In genomic region chr12:123270380-123271181, GRCh38 we compare ENCODE assay signal across 8 cellular contexts. TPM values are rescaled to one million over a fixed set of nuclear protein-coding genes. Genes with fewer than 3 reads are reported as not detected.
DNase-seq lines count a peak whose midpoint lies in the region; ATAC-seq and TF ChIP-seq lines count a peak whose summit lies in the region.

No MANE protein-coding gene starts in this region.

- POLR2A ChIA-PET in Panc1 (lab: Charles Lee), result no interaction called here

- no peak overlapping the region for H2BK12ac ChIP-seq in H9 (ENCODE audit: insufficient read length, low read depth, low read length)

- no peak overlapping the region for H3K23ac ChIP-seq in H9 (ENCODE audit: insufficient read length, low read depth, low read length)

- DNase-seq in GM03348 (ENCODE audit: low spot score), result peak; percentile 76
- no peak for DNase-seq in H9
- no peak for DNase-seq in Panc1 (ENCODE audit: low read depth, low spot score)
- DNase-seq in memory B cell (ENCODE audit: low spot score in 2 of 2), result no peak
- no peak for DNase-seq in tibial artery
- no peak for DNase-seq in NCI-H187 treated with DMSO at 0.1 percent for 48 hours (lab: John Stamatoyannopoulos, UW)

- peak; percentile 10; the same call in 1 of the 2 replicates for ATAC-seq in Panc1
- no peak for ATAC-seq in memory B cell (ENCODE audit: low read depth)
- no peak for ATAC-seq in GM18868 (IDR thresholded peaks at IDR 0.05; ENCODE audit: unreplicated experiment)

- H3T11ph ChIP-seq in H9 (ENCODE audit: low read length), result no peak overlapping the region

- H3K14ac ChIP-seq in H9 (ENCODE audit: insufficient read depth, low read length), result peak overlapping the region; percentile 77

- H4K8ac ChIP-seq in H9 (replicated peaks; ENCODE audit: insufficient read length, low read depth, low read length), result no peak overlapping the region

- H3K4me1 Mint-ChIP-seq in H9 (peaks cover 34% of the 10 kb centered on the region in 2 experiments), memory B cell (peaks cover 17% of the 10 kb centered on the region)
- H3K4me1 Mint-ChIP-seq in dendritic cell treated with granulocyte-macrophage colony-stimulating factor and Interleukin-4, amounts not matched to agents 40 ng/mL and 50 ng/mL, for 4 days (ENCODE audit: low read depth), result peaks cover 49% of the 10 kb centered on the region

- peak overlapping the region; percentile 76 for H3K18ac ChIP-seq in H9 (ENCODE audit: insufficient read length, low read depth, low read length)

- no peak overlapping the region for H2BK20ac ChIP-seq in H9 (ENCODE audit: low read depth, low read length, poor library complexity, severe bottlenecking)

- H3K27me3 ChIP-seq in H9 (ENCODE audit: insufficient read depth, low read length) (no peaks in the 10 kb centered on the region), Panc1 (ENCODE audit: control insufficient read depth, insufficient read depth, low read length) (no peaks in the 10 kb centered on the region), tibial artery (no peaks in the 10 kb centered on the region)

- CTCF ChIA-PET in Panc1 (lab: Charles Lee), result interaction anchor here (0.7 kb wide), 1 partner anchor 27 kb away, joined by 3 read pairs; no protein-coding TSS in a partner anchor

- no peak overlapping the region for H2BK120ac ChIP-seq in H9 (ENCODE audit: low read depth, low read length, poor library complexity, severe bottlenecking)

- no peaks in the 10 kb centered on the region for H4K20me1 ChIP-seq in H9 (ENCODE audit: control insufficient read depth, insufficient read depth, insufficient read length)

- no peak overlapping the region for H2BK5ac ChIP-seq in H9 (ENCODE audit: insufficient read length, low read length)

- peak overlapping the region; percentile 61 for H3K4me2 ChIP-seq in H9 (ENCODE audit: insufficient read depth, insufficient read length, low read length)

- peaks cover 0 to 3% of the 10 kb centered on the region in 2 experiments; a peak in 2 of 5 replicates for H3K9me3 Mint-ChIP-seq in H9
- no peaks in the 10 kb centered on the region for H3K9me3 Mint-ChIP-seq in dendritic cell treated with granulocyte-macrophage colony-stimulating factor and Interleukin-4, amounts not matched to agents 40 ng/mL and 50 ng/mL, for 4 days
- no peaks in the 10 kb centered on the region for H3K9me3 Mint-ChIP-seq in memory B cell

- H3K27me3 Mint-ChIP-seq in H9 (ENCODE audit: low read depth), result no peaks in the 10 kb centered on the region
- peaks cover 2% of the 10 kb centered on the region for H3K27me3 Mint-ChIP-seq in dendritic cell treated with granulocyte-macrophage colony-stimulating factor and Interleukin-4, amounts not matched to agents 40 ng/mL and 50 ng/mL, for 4 days
- H3K27me3 Mint-ChIP-seq in memory B cell, result no peaks in the 10 kb centered on the region

- intact Hi-C loops in Panc1 (cut with micrococcal nuclease; ENCODE audit: unreplicated experiment), result no loop called here
- intact Hi-C loops in dendritic cell treated with granulocyte-macrophage colony-stimulating factor and Interleukin-4, amounts not matched to agents 40 ng/mL and 50 ng/mL, for 4 days (cut with micrococcal nuclease), result no loop called here
- intact Hi-C loops in tibial artery (cut with DNase I; ENCODE audit: low total_unique reads), result no loop called here

- no CpG with 5 or more reads among the region's 75 CpGs for WGBS in H9 (ENCODE audit: extremely low coverage, insufficient read length, low lambda C conversion rate)

- peak overlapping the region; percentile 89 for H3K9ac ChIP-seq in H9 (ENCODE audit: extremely low read depth, insufficient read length, low read length)

- H2BK15ac ChIP-seq in H9 (ENCODE audit: low read depth, low read length), result no peak overlapping the region

- peak overlapping the region; percentile 71 to 81 for H3K4me3 ChIP-seq in Panc1 (ENCODE audit: low read depth in 2 of 2, low read length in 2 of 2)
- H3K4me3 ChIP-seq in tibial artery, result peak overlapping the region; percentile 74 to 90

- peaks cover 3% of the 10 kb centered on the region; the same call in 1 of the 2 replicates for H3K4me1 ChIP-seq in H9 (ENCODE audit: insufficient read depth, low read length)
- H3K4me1 ChIP-seq in Panc1 (ENCODE audit: control insufficient read depth, insufficient read depth, low read length), result peaks cover 14% of the 10 kb centered on the region
- H3K4me1 ChIP-seq in tibial artery, result peaks cover 0 to 42% (median 29%) of the 10 kb centered on the region in 4 donors

- peaks cover 8 to 35% (median 25%) of the 10 kb centered on the region in 3 experiments for H3K36me3 Mint-ChIP-seq in H9 (ENCODE audit: insufficient read depth in 1 of 3, low read depth in 3 of 3)
- H3K36me3 Mint-ChIP-seq in dendritic cell treated with granulocyte-macrophage colony-stimulating factor and Interleukin-4, amounts not matched to agents 40 ng/mL and 50 ng/mL, for 4 days (ENCODE audit: low read depth), result peaks cover 19% of the 10 kb centered on the region
- H3K36me3 Mint-ChIP-seq in memory B cell, result no peaks in the 10 kb centered on the region

- H2AFZ ChIP-seq in H9 (ENCODE audit: low read length), result no peak overlapping the region

- H3K9me3 ChIP-seq in H9 (ENCODE audit: control insufficient read depth, low read depth, low read length) (no peaks in the 10 kb centered on the region), Panc1 (ENCODE audit: control insufficient read depth, insufficient read depth, low read depth, low read length) (no peaks in the 10 kb centered on the region), tibial artery (no peaks in the 10 kb centered on the region)

- no TSS peak for BruUV-seq in Panc1 (replicated peaks; lab: Mats Ljungman, UMichigan)

- H3K56ac ChIP-seq in H9 (ENCODE audit: insufficient read length, low read depth, low read length), result no peak overlapping the region

- H3K4me3 Mint-ChIP-seq in H9 (peak overlapping the region; percentile 91 to 96), memory B cell (peak overlapping the region; percentile 86)
- H3K4me3 Mint-ChIP-seq in dendritic cell treated with granulocyte-macrophage colony-stimulating factor and Interleukin-4, amounts not matched to agents 40 ng/mL and 50 ng/mL, for 4 days, result peak overlapping the region; percentile 83

- H2AK5ac ChIP-seq in H9 (ENCODE audit: insufficient read length, low read length), result no peak overlapping the region

- H3K79me2 ChIP-seq in H9 (ENCODE audit: insufficient read depth, low read length), result peaks cover 22% of the 10 kb centered on the region; the same call in 1 of the 2 replicates

- no peak for TF ChIP-seq CTCF in H9 (conservative IDR thresholded peaks at IDR 0.05)
- TF ChIP-seq CTCF in Panc1 (IDR thresholded peaks at IDR 0.05), result no peak
- peak in 1 of 2 experiments; percentile 3 for TF ChIP-seq CTCF in tibial artery (IDR thresholded peaks at IDR 0.05)

- no peak overlapping the region for H3K4ac ChIP-seq in H9 (ENCODE audit: low read depth, low read length)

- H4K91ac ChIP-seq in H9 (ENCODE audit: insufficient read length, low read depth, low read length), result no peak overlapping the region

- peak overlapping the region; percentile 95 to 96 (median 96) for H3K27ac Mint-ChIP-seq in H9
- peak overlapping the region; percentile 73 for H3K27ac Mint-ChIP-seq in dendritic cell treated with granulocyte-macrophage colony-stimulating factor and Interleukin-4, amounts not matched to agents 40 ng/mL and 50 ng/mL, for 4 days
- H3K27ac Mint-ChIP-seq in memory B cell, result peak overlapping the region; percentile 14

- peaks cover 14% of the 10 kb centered on the region for H3K23me2 ChIP-seq in H9 (ENCODE audit: insufficient read length, low read depth, low read length, poor library complexity, severe bottlenecking)

- no peaks in the 10 kb centered on the region; the same call in 1 of the 2 replicates for H3K36me3 ChIP-seq in Panc1 (ENCODE audit: control insufficient read depth, insufficient read depth, low read length)
- H3K36me3 ChIP-seq in tibial artery, result peaks cover 0 to 20% (median 6%) of the 10 kb centered on the region in 3 donors

- H3K27ac ChIP-seq in H9 (ENCODE audit: insufficient read length, low read depth, low read length), result no peak overlapping the region
- peak overlapping the region; percentile 80 for H3K27ac ChIP-seq in Panc1 (ENCODE audit: low read length)
- peak overlapping the region; percentile 72 to 82 for H3K27ac ChIP-seq in tibial artery

- in situ Hi-C loops in Panc1 (cut with HindIII; ENCODE audit: low pct_unique_long_range_greater_than_20kb, low sequenced_read_pairs), result no loop called here

- no peak overlapping the region for H4K5ac ChIP-seq in H9 (ENCODE audit: insufficient read length, low read depth, low read length)

- no peaks in the 10 kb centered on the region for H3K79me1 ChIP-seq in H9 (ENCODE audit: insufficient read depth, low read depth, low read length, poor library complexity, severe bottlenecking)

RNA-seq across cellular contexts. Expression of gene CDK2AP1, which starts 1.1 kb away (rescaled TPM):
- total RNA-seq in H9 (2021), result 209 TPM in 2 replicates
- total RNA-seq in Panc1 (2021; ENCODE audit: unreplicated experiment), result 217 TPM
- 339 TPM for polyA plus RNA-seq in Panc1 (2012; ENCODE audit: insufficient read length)

RNA-seq across cellular contexts. Expression of gene MTRFR, which starts 37.3 kb away (rescaled TPM):
- total RNA-seq in H9 (2021) (13.0 and 14.8 TPM in 2 replicates), Panc1 (2021; ENCODE audit: unreplicated experiment) (21.5 TPM)
- 27.1 TPM for polyA plus RNA-seq in Panc1 (2012; ENCODE audit: insufficient read length)

RNA-seq across cellular contexts. Expression of gene MPHOSPH9, which starts 37.6 kb away (rescaled TPM):
- 58.3 and 60.5 TPM in 2 replicates for total RNA-seq in H9 (2021)
- 72.3 TPM for total RNA-seq in Panc1 (2021; ENCODE audit: unreplicated experiment)
- polyA plus RNA-seq in Panc1 (2012; ENCODE audit: insufficient read length), result 20.7 TPM

Comparison
In these comparisons a context has a peak if more than half of its experiments do, and no peak if none do; other contexts are left out.
1. H3K27ac Mint-ChIP-seq: peak in every context shown above with its lines; median percentile 96 in H9; 73 in dendritic cell treated with granulocyte-macrophage colony-stimulating factor and Interleukin-4, amounts not matched to agents 40 ng/mL and 50 ng/mL, for 4 days; 14 in memory B cell.